In genomic region chr4:89263265-89263664, GRCh38 we compare ENCODE assay signal across 23 cellular contexts.
DNase-seq lines count a peak whose midpoint lies in the region.
"Had no signal": no experiment of that assay in that cellular context is flagged by ENCODE, and none has a peak within 500 bp of the region (broad histone marks: within the 10 kb centered on the region; RNA-seq: fewer than 3 reads in every experiment).

No MANE protein-coding gene starts in this region.

- no peak overlapping the region for H3K4me3 ChIP-seq in BLaER1
- H3K4me3 ChIP-seq in effector memory CD4-positive, alpha-beta T cell (ENCODE audit: insufficient read depth, low read depth, low read length, poor library complexity, severe bottlenecking) = no peak overlapping the region
- H3K4me3 ChIP-seq: body of pancreas, PC-9, prostate gland, sigmoid colon had no signal

- no peak overlapping the region for H3K27ac ChIP-seq in BLaER1
- peak overlapping the region; percentile 8 for H3K27ac ChIP-seq in effector memory CD4-positive, alpha-beta T cell (ENCODE audit: insufficient read depth, low read length, poor library complexity, severe bottlenecking)
- H3K27ac ChIP-seq: body of pancreas, epithelial cell of prostate, neutrophil, PC-9, prostate gland, sigmoid colon had no signal

- peaks cover 19% of the 10 kb centered on the region for H3K4me1 ChIP-seq in BLaER1
- peaks cover 28% of the 10 kb centered on the region for H3K4me1 ChIP-seq in effector memory CD4-positive, alpha-beta T cell (ENCODE audit: control insufficient read depth, insufficient read depth, low read length, poor library complexity, severe bottlenecking)
- H3K4me1 ChIP-seq: prostate gland, sigmoid colon had no signal

- no peaks in the 10 kb centered on the region for H4K20me1 ChIP-seq in BLaER1

- peak overlapping the region; percentile 34; the same call in 1 of the 2 replicates for H3K4me2 ChIP-seq in BLaER1
- H3K4me2 ChIP-seq: PC-9 had no signal

- in situ Hi-C loops in ACHN (cut with HindIII; ENCODE audit: low pct_ligation_motif_present, low pct_unique_long_range_greater_than_20kb, low sequenced_read_pairs) = no loop called here

- H3K36me3 ChIP-seq in BLaER1 = peaks cover 3% of the 10 kb centered on the region; the same call in 1 of the 2 replicates
- no peaks in the 10 kb centered on the region for H3K36me3 ChIP-seq in effector memory CD4-positive, alpha-beta T cell (ENCODE audit: control insufficient read depth, insufficient read depth, low read length)
- H3K36me3 ChIP-seq: neutrophil, prostate gland, sigmoid colon had no signal

- H3K9me3 ChIP-seq in BLaER1 = peaks cover 6% of the 10 kb centered on the region; the same call in 1 of the 2 replicates
- no peaks in the 10 kb centered on the region for H3K9me3 ChIP-seq in effector memory CD4-positive, alpha-beta T cell (ENCODE audit: control insufficient read depth, low read length)
- H3K9me3 ChIP-seq: body of pancreas, Caco-2, neutrophil, prostate gland, sigmoid colon had no signal

- H3K9ac ChIP-seq in BLaER1 = no peak overlapping the region

- H3K27me3 ChIP-seq in BLaER1 = no peaks in the 10 kb centered on the region
- no peaks in the 10 kb centered on the region for H3K27me3 ChIP-seq in effector memory CD4-positive, alpha-beta T cell (replicated peaks; ENCODE audit: control insufficient read depth, insufficient read depth, low read length, poor library complexity, severe bottlenecking)
- H3K27me3 ChIP-seq: body of pancreas, neutrophil, sigmoid colon had no signal

- peak; percentile 4 for DNase-seq in NCI-H748 (lab: John Stamatoyannopoulos, UW; ENCODE audit: unreplicated experiment)
- DNase-seq in NCI-H748 treated with DMSO at 0.1 percent for 48 hours (lab: John Stamatoyannopoulos, UW) = no peak
- peak; percentile 47 for DNase-seq in NCI-H69 (lab: John Stamatoyannopoulos, UW)
- no peak for DNase-seq in effector memory CD4-positive, alpha-beta T cell
- no peak for DNase-seq in activated CD8-positive, alpha-beta memory T cell treated with anti-CD3 and anti-CD28 coated beads, Interleukin-2, amount 50 U/mL, for 48 hours
- DNase-seq in hepatic stellate cell (ENCODE audit: low spot score) = no peak
- no peak for DNase-seq in ACHN
- DNase-seq: activated CD4-positive, alpha-beta T cell treated with anti-CD3 and anti-CD28 coated beads for 1 hour; activated CD8-positive, alpha-beta memory T cell treated with anti-CD3 and anti-CD28 coated beads for 24 hours; activated T-cell treated with anti-CD3 and anti-CD28 coated beads, Interleukin-2, amount 50 U/mL, for 1 hour; body of pancreas; Caco-2; DMS79 treated with DMSO at 0.1 percent for 48 hours; NCI-H2107; PC-9; SIG-M5; sigmoid colon; stimulated activated CD4-positive, alpha-beta T cell treated with anti-CD3 and anti-CD28 coated beads, Interleukin-4, amount 100 ng/mL, for 24 hours; substantia nigra had no signal

Comparison
In these comparisons a context has a peak if more than half of its experiments do, and no peak if none do; other contexts are left out.
1. DNase-seq: peak in NCI-H748 (single experiment) and NCI-H69 (single experiment); none in NCI-H748 treated with DMSO at 0.1 percent for 48 hours (single experiment), effector memory CD4-positive, alpha-beta T cell (0 of 3), activated CD8-positive, alpha-beta memory T cell treated with anti-CD3 and anti-CD28 coated beads, Interleukin-2, amount 50 U/mL, for 48 hours (single experiment), hepatic stellate cell (single experiment) and ACHN (single experiment).